16 cellular contexts compared by ENCODE assay signal in the genomic region with DNA sequence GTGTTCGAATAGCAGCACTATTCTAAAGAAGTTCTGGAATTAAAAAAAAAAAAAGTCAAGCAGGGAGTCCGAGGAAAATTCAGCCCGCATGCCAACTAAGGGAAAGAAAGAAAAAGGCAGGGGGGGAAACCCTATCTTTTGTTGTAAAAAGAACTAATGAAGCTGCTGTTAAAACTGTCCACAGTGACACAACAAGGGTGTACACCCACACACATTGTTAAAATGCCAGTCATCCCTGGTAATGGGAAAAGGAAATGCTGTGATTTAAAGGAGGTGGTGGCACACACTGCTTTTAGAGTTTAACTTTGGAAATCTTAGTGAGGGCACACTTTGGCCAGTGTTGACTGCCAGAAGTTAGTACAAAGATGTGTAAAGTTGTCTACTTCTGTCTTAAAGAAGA.
A peak's percentile ranks its signal among the peaks of the same experiment; 100 is the strongest.
DNase-seq lines count a peak whose midpoint lies in the region; ATAC-seq, FAIRE-seq and TF ChIP-seq lines count a peak whose summit lies in the region.
"Had no signal": no experiment of that assay in that cellular context is flagged by ENCODE, and none has a peak within 500 bp of the region (broad histone marks: within the 10 kb centered on the region; RNA-seq: fewer than 3 reads in every experiment).

No MANE protein-coding gene starts in this region.

- peak; percentile 80 for DNase-seq in Daoy (ENCODE audit: low read depth)
- peak; percentile 47 for DNase-seq in PC-3
- DNase-seq in endothelial cell of umbilical vein (ENCODE audit: low read depth, low spot score): peak; percentile 71
- peak; percentile 56 for DNase-seq in non-pigmented ciliary epithelial cell (ENCODE audit: low read depth)
- no peak for DNase-seq in UCSD-AML1 (lab: John Stamatoyannopoulos, UW; ENCODE audit: unreplicated experiment)
- no peak for DNase-seq in stimulated activated CD4-positive, alpha-beta T cell treated with anti-CD3 and anti-CD28 coated beads, Interleukin-1b, Interleukin-23, amount 100 ng/mL, for 48 hours
- DNase-seq in immature natural killer cell: no peak
- DNase-seq in Peyer's patch: no peak
- DNase-seq: activated CD4-positive, alpha-beta memory T cell treated with anti-CD3 and anti-CD28 coated beads for 36 hours; activated naive CD4-positive, alpha-beta T cell; C1 segment of cervical spinal cord; cortex of kidney; H7; mucosa of descending colon; NCI-H187; T-helper 2 cell had no signal

- TF ChIP-seq POLR2A in endothelial cell of umbilical vein (IDR thresholded peaks at IDR 0.05; ENCODE audit: low read depth, low read length) (no peak), Peyer's patch (IDR thresholded peaks at IDR 0.05) (no peak)

- TF ChIP-seq CTCF in PC-3 (conservative IDR thresholded peaks at IDR 0.05; ENCODE audit: low read depth, low read length): no peak
- no peak for TF ChIP-seq CTCF in endothelial cell of umbilical vein (IDR thresholded peaks at IDR 0.05; ENCODE audit: extremely low read depth in 1 of 2, insufficient read depth in 1 of 2, low read depth in 1 of 2, low read length in 2 of 2)
- TF ChIP-seq CTCF in Peyer's patch (IDR thresholded peaks at IDR 0.05): no peak

- H3K27me3 ChIP-seq in PC-3 (ENCODE audit: low read length): no peaks in the 10 kb centered on the region
- H3K27me3 ChIP-seq in endothelial cell of umbilical vein (ENCODE audit: control insufficient read depth in 2 of 2, insufficient read depth in 2 of 2, low read length in 2 of 2): no peaks in the 10 kb centered on the region
- H3K27me3 ChIP-seq in Peyer's patch: no peaks in the 10 kb centered on the region

- H3K36me3 Mint-ChIP-seq in immature natural killer cell: no peaks in the 10 kb centered on the region
- H3K36me3 Mint-ChIP-seq: activated CD4-positive, alpha-beta memory T cell treated with anti-CD3 and anti-CD28 coated beads for 36 hours had no signal

- no peak overlapping the region for H3K4me2 ChIP-seq in PC-3 (ENCODE audit: low read length)
- H3K4me2 ChIP-seq in endothelial cell of umbilical vein (ENCODE audit: insufficient read depth, low read length): peak overlapping the region; percentile 31

- no peak overlapping the region for H3K27ac ChIP-seq in PC-3 (ENCODE audit: low read length)
- H3K27ac ChIP-seq in endothelial cell of umbilical vein (ENCODE audit: insufficient read depth, low read depth, low read length): no peak overlapping the region
- no peak overlapping the region for H3K27ac ChIP-seq in Peyer's patch

- H4K20me1 ChIP-seq in PC-3 (ENCODE audit: low read length) (no peaks in the 10 kb centered on the region), endothelial cell of umbilical vein (replicated peaks; ENCODE audit: control insufficient read depth, extremely low read depth, insufficient read depth, low read length) (no peaks in the 10 kb centered on the region)

- H3F3A ChIP-seq in PC-3 (ENCODE audit: low read length, unreplicated experiment): no peaks in the 10 kb centered on the region

- peaks cover 0 to 3% (median 0%) of the 10 kb centered on the region in 3 donors for H3K27me3 Mint-ChIP-seq in immature natural killer cell (ENCODE audit: low read depth in 3 of 3)
- H3K27me3 Mint-ChIP-seq: activated CD4-positive, alpha-beta memory T cell treated with anti-CD3 and anti-CD28 coated beads for 36 hours had no signal

- peak; percentile 52 for FAIRE-seq in endothelial cell of umbilical vein (lab: Jason Lieb, UNC)

- H3K36me3 ChIP-seq in PC-3 (ENCODE audit: low read depth, low read length) (no peaks in the 10 kb centered on the region), endothelial cell of umbilical vein (ENCODE audit: control insufficient read depth in 2 of 2, extremely low read depth in 1 of 2, insufficient read depth in 2 of 2, low read length in 2 of 2) (no peaks in the 10 kb centered on the region), Peyer's patch (no peaks in the 10 kb centered on the region)

- H3K4me1 ChIP-seq in PC-3 (ENCODE audit: insufficient read depth, low read length) (no peaks in the 10 kb centered on the region), endothelial cell of umbilical vein (ENCODE audit: control insufficient read depth, extremely low read depth, insufficient read depth, low read length) (peaks cover 14% of the 10 kb centered on the region), Peyer's patch (no peaks in the 10 kb centered on the region)

- H3K27ac Mint-ChIP-seq in immature natural killer cell: no peak overlapping the region
- H3K27ac Mint-ChIP-seq: activated CD4-positive, alpha-beta memory T cell treated with anti-CD3 and anti-CD28 coated beads for 36 hours had no signal

- dilution Hi-C loops in endothelial cell of umbilical vein (cut with MboI; ENCODE audit: extremely low pct_ligation_motif_present, low sequenced_read_pairs): no loop called here

- H3K4me3 ChIP-seq in PC-3 (ENCODE audit: low read length): no peak overlapping the region
- H3K4me3 ChIP-seq in endothelial cell of umbilical vein (replicated peaks in 1 of 3; ENCODE audit: insufficient read depth in 1 of 3, low read depth in 1 of 3, low read length in 3 of 3): no peak overlapping the region
- H3K4me3 ChIP-seq in Peyer's patch: no peak overlapping the region
- H3K4me3 ChIP-seq: mucosa of descending colon had no signal

- H3K4me3 Mint-ChIP-seq in immature natural killer cell: no peak overlapping the region
- H3K4me3 Mint-ChIP-seq: activated CD4-positive, alpha-beta memory T cell treated with anti-CD3 and anti-CD28 coated beads for 36 hours had no signal

- 0 out of 2 replicates have a peak overlapping the region, but pooled peaks have one; percentile 8 for H2AFZ ChIP-seq in PC-3 (ENCODE audit: low read length)
- peak overlapping the region; percentile 67 for H2AFZ ChIP-seq in endothelial cell of umbilical vein (ENCODE audit: low read depth, low read length)

- no peaks in the 10 kb centered on the region for H3K4me1 Mint-ChIP-seq in immature natural killer cell

- H3K9ac ChIP-seq in PC-3 (ENCODE audit: low read length): no peak overlapping the region
- H3K9ac ChIP-seq in endothelial cell of umbilical vein (replicated peaks; ENCODE audit: extremely low read depth, insufficient read depth, low read length): peak overlapping the region; percentile 0

- no peaks in the 10 kb centered on the region for H3K79me2 ChIP-seq in PC-3 (ENCODE audit: low read length)
- H3K79me2 ChIP-seq in endothelial cell of umbilical vein (ENCODE audit: control insufficient read depth, insufficient read depth, low read length): no peaks in the 10 kb centered on the region

- H3K9me3 Mint-ChIP-seq in immature natural killer cell: peaks cover 0 to 12% (median 3%) of the 10 kb centered on the region in 6 donors
- H3K9me3 Mint-ChIP-seq: activated CD4-positive, alpha-beta memory T cell treated with anti-CD3 and anti-CD28 coated beads for 36 hours had no signal

- H3K9me3 ChIP-seq in PC-3 (ENCODE audit: low read length) (no peaks in the 10 kb centered on the region), endothelial cell of umbilical vein (replicated peaks; ENCODE audit: control insufficient read depth, insufficient read depth, low read length) (no peaks in the 10 kb centered on the region), Peyer's patch (no peaks in the 10 kb centered on the region)
- H3K9me3 ChIP-seq: mucosa of descending colon had no signal

- no peaks in the 10 kb centered on the region for H3K9me1 ChIP-seq in endothelial cell of umbilical vein (replicated peaks; ENCODE audit: control insufficient read depth, extremely low read depth, insufficient read depth, low read length)

- no peaks in the 10 kb centered on the region for H3K9me2 ChIP-seq in PC-3 (replicated peaks; ENCODE audit: low read length)

- intact Hi-C loops in PC-3 (cut with micrococcal nuclease) (no loop called here), endothelial cell of umbilical vein (cut with micrococcal nuclease) (no loop called here)

- CTCF ChIA-PET in PC-3 (lab: Charles Lee) (no interaction called here), endothelial cell of umbilical vein (lab: Charles Lee) (interaction anchor here (1.1 to 1.3 kb wide), 2 partner anchors 9 to 314 kb away, joined by 3 read pairs; no protein-coding TSS in a partner anchor)

- POLR2A ChIA-PET in PC-3 (lab: Charles Lee; ENCODE audit: unreplicated experiment) (no interaction called here), endothelial cell of umbilical vein (lab: Charles Lee) (no interaction called here)

- ATAC-seq in PC-3: peak; percentile 42; the same call in 1 of the 2 replicates
- ATAC-seq: mucosa of descending colon had no signal

- BruUV-seq in PC-3 (replicated peaks; lab: Mats Ljungman, UMichigan) (no TSS peak), endothelial cell of umbilical vein (replicated peaks; lab: Mats Ljungman, UMichigan) (no TSS peak)

TF ChIP-seq in endothelial cell of umbilical vein, 7 proteins besides CTCF, POLR2A, EP300 and RAD21:
- TF ChIP-seq POLR2AphosphoS5 (IDR thresholded peaks at IDR 0.05; ENCODE audit: insufficient read depth, low read depth, low read length): no peak
- TF ChIP-seq JUN (IDR thresholded peaks at IDR 0.05; ENCODE audit: borderline replicate concordance, insufficient read depth, insufficient read length, low read depth): no peak
- no peak for TF ChIP-seq GATA2 (IDR thresholded peaks at IDR 0.05; ENCODE audit: insufficient read depth, insufficient read length, low read depth, low read length)
- no peak for TF ChIP-seq EZH2 (IDR thresholded peaks at IDR 0.05; ENCODE audit: borderline replicate concordance, low read depth, low read length, severe bottlenecking)
- no peak for TF ChIP-seq MYC (IDR thresholded peaks at IDR 0.05; ENCODE audit: low read depth, low read length)
- TF ChIP-seq, protein P1, sequence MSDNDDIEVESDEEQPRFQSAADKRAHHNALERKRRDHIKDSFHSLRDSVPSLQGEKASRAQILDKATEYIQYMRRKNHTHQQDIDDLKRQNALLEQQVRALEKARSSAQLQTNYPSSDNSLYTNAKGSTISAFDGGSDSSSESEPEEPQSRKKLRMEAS (IDR thresholded peaks at IDR 0.05; ENCODE audit: insufficient read depth, insufficient read length): no peak
- no peak for TF ChIP-seq FOS (IDR thresholded peaks at IDR 0.05; ENCODE audit: borderline replicate concordance, insufficient read depth, low read length)

Comparison
In these comparisons a context has a peak if more than half of its experiments do, and no peak if none do; other contexts are left out.
1. DNase-seq: peak in Daoy (single experiment), PC-3 (single experiment), endothelial cell of umbilical vein (single experiment) and non-pigmented ciliary epithelial cell (single experiment); none in UCSD-AML1 (single experiment), stimulated activated CD4-positive, alpha-beta T cell treated with anti-CD3 and anti-CD28 coated beads, Interleukin-1b, Interleukin-23, amount 100 ng/mL, for 48 hours (single experiment), immature natural killer cell (0 of 3) and Peyer's patch (0 of 3).